In the genomic region with DNA sequence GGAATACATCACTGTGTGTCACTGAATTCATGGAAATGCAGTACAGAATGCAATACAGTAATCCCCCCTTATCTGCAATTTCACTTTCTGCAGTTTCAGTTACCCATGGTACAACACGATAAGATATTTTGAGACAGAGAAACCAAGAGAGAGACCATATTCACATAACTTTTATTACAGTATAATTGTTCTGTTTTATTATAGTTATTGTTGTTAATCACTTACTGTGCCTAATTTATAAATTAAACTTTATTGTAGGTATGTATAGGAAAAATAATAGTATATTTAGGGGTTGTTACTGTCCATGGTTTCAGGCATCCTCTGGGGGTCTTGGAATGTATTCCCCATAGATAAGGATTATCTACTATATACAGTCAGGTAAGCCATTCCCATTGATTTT, we compare ENCODE assay signal across 12 cellular contexts.
DNase-seq lines count a peak whose midpoint lies in the region; ATAC-seq, FAIRE-seq and TF ChIP-seq lines count a peak whose summit lies in the region.
"Had no signal": no experiment of that assay in that cellular context is flagged by ENCODE, and none has a peak within 500 bp of the region (broad histone marks: within the 10 kb centered on the region; RNA-seq: fewer than 3 reads in every experiment).

No MANE protein-coding gene starts in this region.

- H2AFZ ChIP-seq in neural progenitor cell (replicated peaks) = no peak overlapping the region

- peak overlapping the region in 2 of 3 donors; percentile 66 to 68 for H3K27ac Mint-ChIP-seq in CD4-positive, CD25-positive, alpha-beta regulatory T cell
- no peak overlapping the region for H3K27ac Mint-ChIP-seq in neural progenitor cell

- H3K4me3 ChIP-seq in CD4-positive, CD25-positive, alpha-beta regulatory T cell (ENCODE audit: low read depth, low read length) = peak overlapping the region; percentile 52
- H3K4me3 ChIP-seq in RWPE2 (ENCODE audit: severe bottlenecking) = no peak overlapping the region
- no peak overlapping the region for H3K4me3 ChIP-seq in rectal smooth muscle tissue (ENCODE audit: low read length)
- H3K4me3 ChIP-seq in neural progenitor cell = no peak overlapping the region
- H3K4me3 ChIP-seq: SK-N-MC had no signal

- peak overlapping the region; percentile 23 to 82 (median 62) for H3K4me3 Mint-ChIP-seq in CD4-positive, CD25-positive, alpha-beta regulatory T cell
- no peak overlapping the region for H3K4me3 Mint-ChIP-seq in neural progenitor cell

- H3K36me3 ChIP-seq in CD4-positive, CD25-positive, alpha-beta regulatory T cell (ENCODE audit: control insufficient read depth, insufficient read depth, low read length) = peaks cover 13% of the 10 kb centered on the region
- H3K36me3 ChIP-seq in RWPE2 (ENCODE audit: low read depth) (peaks cover 7% of the 10 kb centered on the region), rectal smooth muscle tissue (ENCODE audit: control insufficient read depth, insufficient read depth, low read length) (no peaks in the 10 kb centered on the region), neural progenitor cell (no peaks in the 10 kb centered on the region)

- H3K36me3 Mint-ChIP-seq in CD4-positive, CD25-positive, alpha-beta regulatory T cell = peaks cover 29% of the 10 kb centered on the region
- peaks cover 10% of the 10 kb centered on the region for H3K36me3 Mint-ChIP-seq in neural progenitor cell

- H3K27me3 ChIP-seq in CD4-positive, CD25-positive, alpha-beta regulatory T cell (ENCODE audit: control insufficient read depth, insufficient read depth, low read length) = no peaks in the 10 kb centered on the region
- H3K27me3 ChIP-seq in RWPE2 (ENCODE audit: insufficient read depth, poor library complexity, severe bottlenecking) = no peaks in the 10 kb centered on the region
- H3K27me3 ChIP-seq in rectal smooth muscle tissue (ENCODE audit: control insufficient read depth, insufficient read depth, low read length) = no peaks in the 10 kb centered on the region
- H3K27me3 ChIP-seq in neural progenitor cell = no peaks in the 10 kb centered on the region

- H3K4me1 ChIP-seq in CD4-positive, CD25-positive, alpha-beta regulatory T cell (ENCODE audit: control insufficient read depth, insufficient read depth, low read length, poor library complexity, severe bottlenecking) = peaks cover 77% of the 10 kb centered on the region
- peaks cover 45% of the 10 kb centered on the region for H3K4me1 ChIP-seq in RWPE2 (ENCODE audit: insufficient read depth, poor library complexity, severe bottlenecking)
- H3K4me1 ChIP-seq in rectal smooth muscle tissue (ENCODE audit: control insufficient read depth, insufficient read depth, low read length) = peaks cover 33% of the 10 kb centered on the region
- H3K4me1 ChIP-seq in neural progenitor cell = no peaks in the 10 kb centered on the region

- no peak overlapping the region for H3K4me2 ChIP-seq in neural progenitor cell

- H3K9ac ChIP-seq in rectal smooth muscle tissue (ENCODE audit: low read length) (no peak overlapping the region), neural progenitor cell (no peak overlapping the region)

- DNase-seq in CD4-positive, CD25-positive, alpha-beta regulatory T cell = no peak
- no peak for DNase-seq in RWPE2 (ENCODE audit: low spot score)
- no peak for DNase-seq in epithelial cell of prostate (ENCODE audit: low read depth, low spot score)
- DNase-seq in neural progenitor cell (ENCODE audit: low spot score) = no peak
- no peak for DNase-seq in H4 (ENCODE audit: low spot score)
- DNase-seq in DMS79 treated with DMSO at 0.1 percent for 48 hours (lab: John Stamatoyannopoulos, UW) = no peak
- no peak for DNase-seq in frontal cortex (ENCODE audit: low spot score in 2 of 2)
- DNase-seq: amygdala, C1 segment of cervical spinal cord, NCI-H446 had no signal

- H3K79me2 ChIP-seq in neural progenitor cell (ENCODE audit: low read depth) = peaks cover 3% of the 10 kb centered on the region

- peak overlapping the region; percentile 59 for H3K27ac ChIP-seq in CD4-positive, CD25-positive, alpha-beta regulatory T cell (ENCODE audit: insufficient read depth, low read length, poor library complexity, severe bottlenecking)
- peak overlapping the region; percentile 69 for H3K27ac ChIP-seq in RWPE2 (ENCODE audit: poor library complexity, severe bottlenecking)
- H3K27ac ChIP-seq in epithelial cell of prostate = peak overlapping the region; percentile 40
- peak overlapping the region; percentile 19 for H3K27ac ChIP-seq in rectal smooth muscle tissue (ENCODE audit: low read depth, low read length)
- H3K27ac ChIP-seq in neural progenitor cell = no peak overlapping the region

- H3K9me3 ChIP-seq in CD4-positive, CD25-positive, alpha-beta regulatory T cell (ENCODE audit: control insufficient read depth in 2 of 2, low read length in 2 of 2) = no peaks in the 10 kb centered on the region
- H3K9me3 ChIP-seq in RWPE2 (ENCODE audit: severe bottlenecking) (peaks cover 3% of the 10 kb centered on the region), neural progenitor cell (ENCODE audit: low read depth) (no peaks in the 10 kb centered on the region)

- TF ChIP-seq CTCF in RWPE2 (IDR thresholded peaks at IDR 0.05; ENCODE audit: poor library complexity, severe bottlenecking) (no peak), neural progenitor cell (IDR thresholded peaks at IDR 0.05) (no peak)

- no peaks in the 10 kb centered on the region for H3K27me3 Mint-ChIP-seq in CD4-positive, CD25-positive, alpha-beta regulatory T cell
- no peaks in the 10 kb centered on the region for H3K27me3 Mint-ChIP-seq in neural progenitor cell (ENCODE audit: insufficient read depth, low read depth)

- H3F3A ChIP-seq in neural progenitor cell (ENCODE audit: low read depth) = no peaks in the 10 kb centered on the region

- H3K9me3 Mint-ChIP-seq in CD4-positive, CD25-positive, alpha-beta regulatory T cell = peaks cover 0 to 3% (median 0%) of the 10 kb centered on the region in 7 donors
- H3K9me3 Mint-ChIP-seq in neural progenitor cell = peaks cover 5% of the 10 kb centered on the region

- peaks cover 62 to 91% (median 76%) of the 10 kb centered on the region in 4 donors for H3K4me1 Mint-ChIP-seq in CD4-positive, CD25-positive, alpha-beta regulatory T cell
- H3K4me1 Mint-ChIP-seq in neural progenitor cell = no peaks in the 10 kb centered on the region

- no peak for ATAC-seq in CD4-positive, CD25-positive, alpha-beta regulatory T cell (ENCODE audit: low read depth in 2 of 2)
- no peak for ATAC-seq in RWPE2 (ENCODE audit: low read depth)

- H4K20me1 ChIP-seq in neural progenitor cell (ENCODE audit: low read depth) = no peaks in the 10 kb centered on the region

- FAIRE-seq in frontal cortex (lab: Jason Lieb, UNC) = no peak
